In genomic region chr2:127256866-127257265, GRCh38 we compare ENCODE assay signal across 19 cellular contexts. TPM values are rescaled to one million over a fixed set of nuclear protein-coding genes. Genes with fewer than 3 reads are reported as not detected.
DNase-seq lines count a peak whose midpoint lies in the region; ATAC-seq and TF ChIP-seq lines count a peak whose summit lies in the region.
"Had no signal": no experiment of that assay in that cellular context is flagged by ENCODE, and none has a peak within 500 bp of the region (broad histone marks: within the 10 kb centered on the region; RNA-seq: fewer than 3 reads in every experiment).

No MANE protein-coding gene starts in this region.

- 66 to 72% (median 66%) methylated on average over 8 of the region's 8 CpGs for WGBS in psoas muscle, 3 donors

- no peaks in the 10 kb centered on the region for H3K9me3 Mint-ChIP-seq in activated naive CD8-positive, alpha-beta T cell treated with anti-CD3 and anti-CD28 coated beads, Interleukin-2, amount 10 ng/mL, durations not matched to agents 7 days and 5 days
- no peaks in the 10 kb centered on the region for H3K9me3 Mint-ChIP-seq in activated naive CD8-positive, alpha-beta T cell treated with anti-CD3 and anti-CD28 coated beads for 36 hours
- no peaks in the 10 kb centered on the region for H3K9me3 Mint-ChIP-seq in memory B cell
- no peaks in the 10 kb centered on the region for H3K9me3 Mint-ChIP-seq in stimulated activated naive B cell treated with anti-CD40 and anti-IgM and Interleukin-4, amounts not matched to agents 10 μg/mL and 1 μg/mL and 100 μg/mL, for 72 hours
- H3K9me3 Mint-ChIP-seq: H9, IgD-negative memory B cell had no signal

- H3K4me3 ChIP-seq in psoas muscle: no peak overlapping the region
- no peak overlapping the region for H3K4me3 ChIP-seq in vagina
- H3K4me3 ChIP-seq: BLaER1 treated with 17β-estradiol and CSF1 and Interleukin-3, amounts not matched to agents 10 nM and 100 nM had no signal

- TF ChIP-seq CTCF in psoas muscle (IDR thresholded peaks at IDR 0.05) (no peak), vagina (IDR thresholded peaks at IDR 0.05) (no peak)

- peaks cover 15% of the 10 kb centered on the region for H3K4me1 Mint-ChIP-seq in activated naive CD8-positive, alpha-beta T cell treated with anti-CD3 and anti-CD28 coated beads, Interleukin-2, amount 10 ng/mL, durations not matched to agents 7 days and 5 days
- peaks cover 7% of the 10 kb centered on the region for H3K4me1 Mint-ChIP-seq in activated naive CD8-positive, alpha-beta T cell treated with anti-CD3 and anti-CD28 coated beads for 36 hours
- no peaks in the 10 kb centered on the region for H3K4me1 Mint-ChIP-seq in memory B cell
- H3K4me1 Mint-ChIP-seq in stimulated activated naive B cell treated with anti-CD40 and anti-IgM and Interleukin-4, amounts not matched to agents 10 μg/mL and 1 μg/mL and 100 μg/mL, for 72 hours: no peaks in the 10 kb centered on the region

- POLR2A ChIA-PET in activated naive CD8-positive, alpha-beta T cell treated with anti-CD3 and anti-CD28 coated beads, Interleukin-2, amount 10 ng/mL, durations not matched to agents 7 days and 5 days (lab: Charles Lee): no interaction called here

- H3K27ac ChIP-seq in psoas muscle (no peak overlapping the region), vagina (no peak overlapping the region)
- H3K27ac ChIP-seq: BLaER1 treated with 17β-estradiol and CSF1 and Interleukin-3, amounts not matched to agents 10 nM and 100 nM had no signal

- H3K9me3 ChIP-seq in psoas muscle: no peaks in the 10 kb centered on the region
- no peaks in the 10 kb centered on the region for H3K9me3 ChIP-seq in vagina
- H3K9me3 ChIP-seq: BLaER1 treated with 17β-estradiol and CSF1 and Interleukin-3, amounts not matched to agents 10 nM and 100 nM; SK-N-SH had no signal

- no peak for TF ChIP-seq POLR2A in vagina (IDR thresholded peaks at IDR 0.05)

- peaks cover 26% of the 10 kb centered on the region for H3K36me3 Mint-ChIP-seq in activated naive CD8-positive, alpha-beta T cell treated with anti-CD3 and anti-CD28 coated beads, Interleukin-2, amount 10 ng/mL, durations not matched to agents 7 days and 5 days
- H3K36me3 Mint-ChIP-seq in activated naive CD8-positive, alpha-beta T cell treated with anti-CD3 and anti-CD28 coated beads for 36 hours: peaks cover 16% of the 10 kb centered on the region
- peaks cover 20% of the 10 kb centered on the region for H3K36me3 Mint-ChIP-seq in memory B cell
- peaks cover 37 to 62% of the 10 kb centered on the region in 2 donors for H3K36me3 Mint-ChIP-seq in stimulated activated naive B cell treated with anti-CD40 and anti-IgM and Interleukin-4, amounts not matched to agents 10 μg/mL and 1 μg/mL and 100 μg/mL, for 72 hours

- H3K4me3 Mint-ChIP-seq in activated naive CD8-positive, alpha-beta T cell treated with anti-CD3 and anti-CD28 coated beads, Interleukin-2, amount 10 ng/mL, durations not matched to agents 7 days and 5 days: no peak overlapping the region
- H3K4me3 Mint-ChIP-seq in activated naive CD8-positive, alpha-beta T cell treated with anti-CD3 and anti-CD28 coated beads for 36 hours: no peak overlapping the region
- no peak overlapping the region for H3K4me3 Mint-ChIP-seq in memory B cell
- H3K4me3 Mint-ChIP-seq in stimulated activated naive B cell treated with anti-CD40 and anti-IgM and Interleukin-4, amounts not matched to agents 10 μg/mL and 1 μg/mL and 100 μg/mL, for 72 hours: no peak overlapping the region
- H3K4me3 Mint-ChIP-seq: H9, IgD-negative memory B cell had no signal

- H3K27me3 Mint-ChIP-seq in activated naive CD8-positive, alpha-beta T cell treated with anti-CD3 and anti-CD28 coated beads, Interleukin-2, amount 10 ng/mL, durations not matched to agents 7 days and 5 days: no peaks in the 10 kb centered on the region
- H3K27me3 Mint-ChIP-seq in activated naive CD8-positive, alpha-beta T cell treated with anti-CD3 and anti-CD28 coated beads for 36 hours: no peaks in the 10 kb centered on the region
- no peaks in the 10 kb centered on the region for H3K27me3 Mint-ChIP-seq in memory B cell
- H3K27me3 Mint-ChIP-seq in stimulated activated naive B cell treated with anti-CD40 and anti-IgM and Interleukin-4, amounts not matched to agents 10 μg/mL and 1 μg/mL and 100 μg/mL, for 72 hours: no peaks in the 10 kb centered on the region
- H3K27me3 Mint-ChIP-seq: IgD-negative memory B cell had no signal

- no peak for ATAC-seq in activated naive CD8-positive, alpha-beta T cell treated with anti-CD3 and anti-CD28 coated beads, Interleukin-2, amount 10 ng/mL, durations not matched to agents 7 days and 5 days (ENCODE audit: low read depth)
- ATAC-seq in memory B cell (ENCODE audit: low read depth) (no peak), psoas muscle (no peak)
- no peak for ATAC-seq in stimulated activated naive B cell treated with anti-CD40 and anti-IgM and Interleukin-4, amounts not matched to agents 10 μg/mL and 1 μg/mL and 100 μg/mL, for 72 hours (replicated peaks)

- H3K27me3 ChIP-seq in psoas muscle (ENCODE audit: insufficient read depth in 3 of 3, low read length in 2 of 3) (no peaks in the 10 kb centered on the region), vagina (no peaks in the 10 kb centered on the region)
- H3K27me3 ChIP-seq: BLaER1 treated with 17β-estradiol and CSF1 and Interleukin-3, amounts not matched to agents 10 nM and 100 nM had no signal

- no peak for DNase-seq in activated naive CD8-positive, alpha-beta T cell treated with anti-CD3 and anti-CD28 coated beads, Interleukin-2, amount 10 ng/mL, durations not matched to agents 7 days and 5 days
- DNase-seq in activated naive CD8-positive, alpha-beta T cell treated with anti-CD3 and anti-CD28 coated beads for 36 hours: no peak
- DNase-seq in Kasumi-1 (lab: John Stamatoyannopoulos, UW): peak; percentile 69 to 71
- DNase-seq in memory B cell (ENCODE audit: low spot score in 2 of 2): no peak
- DNase-seq in stimulated activated naive B cell treated with anti-CD40 and anti-IgM and Interleukin-4, amounts not matched to agents 10 μg/mL and 1 μg/mL and 100 μg/mL, for 72 hours: no peak
- no peak for DNase-seq in psoas muscle
- DNase-seq in vagina (ENCODE audit: extremely low spot score in 2 of 2): no peak
- DNase-seq: DMS79; H9; NCI-H1105; NCI-H2081; NCI-H2171 treated with DMSO at 0.1 percent for 48 hours; NCI-H446; NCI-H526 treated with DMSO at 0.1 percent for 48 hours; NK-92 treated with Interleukin-12 subunit alpha and Interleukin-12 subunit beta, amount 100 ng/mL, for 24 hours; SHP77; SK-N-SH had no signal

- H3K36me3 ChIP-seq in psoas muscle (ENCODE audit: insufficient read depth in 1 of 2, low read depth in 1 of 2) (peaks cover 5 to 61% of the 10 kb centered on the region in 2 donors), vagina (peaks cover 2 to 43% of the 10 kb centered on the region in 2 donors)

- intact Hi-C loops in psoas muscle (cut with DNase I) (no loop called here), vagina (cut with DNase I) (no loop called here)

- H3K27ac Mint-ChIP-seq in activated naive CD8-positive, alpha-beta T cell treated with anti-CD3 and anti-CD28 coated beads, Interleukin-2, amount 10 ng/mL, durations not matched to agents 7 days and 5 days: peak overlapping the region; percentile 24
- H3K27ac Mint-ChIP-seq in activated naive CD8-positive, alpha-beta T cell treated with anti-CD3 and anti-CD28 coated beads for 36 hours: no peak overlapping the region
- H3K27ac Mint-ChIP-seq in memory B cell: peak overlapping the region; percentile 50
- peak overlapping the region; percentile 31 for H3K27ac Mint-ChIP-seq in stimulated activated naive B cell treated with anti-CD40 and anti-IgM and Interleukin-4, amounts not matched to agents 10 μg/mL and 1 μg/mL and 100 μg/mL, for 72 hours
- H3K27ac Mint-ChIP-seq: H9 had no signal

- H3K4me1 ChIP-seq in psoas muscle (no peaks in the 10 kb centered on the region), vagina (no peaks in the 10 kb centered on the region)

RNA-seq across cellular contexts. Expression of gene CYP27C1, which starts 36.8 kb away (rescaled TPM):
- total RNA-seq in activated naive CD8-positive, alpha-beta T cell treated with anti-CD3 and anti-CD28 coated beads, Interleukin-2, amount 10 ng/mL, durations not matched to agents 7 days and 5 days: not detected
- not detected for total RNA-seq in activated naive CD8-positive, alpha-beta T cell treated with anti-CD3 and anti-CD28 coated beads for 36 hours
- total RNA-seq in psoas muscle: under 1 TPM in 3 of 4 donors, not detected in 1; 0.10 to 0.21 (median 0.13) TPM
- polyA plus RNA-seq in psoas muscle: under 1 TPM; 0.01 to 0.21 (median 0.03) TPM
- total RNA-seq in vagina: 3.2 TPM
- polyA plus RNA-seq: IgD-negative memory B cell, SK-N-SH had no signal

RNA-seq across cellular contexts. Expression of gene ERCC3, which starts 37.1 kb away (rescaled TPM):
- 10 to 100 TPM; 60.6 to 64.8 TPM for total RNA-seq in activated naive CD8-positive, alpha-beta T cell treated with anti-CD3 and anti-CD28 coated beads, Interleukin-2, amount 10 ng/mL, durations not matched to agents 7 days and 5 days
- 10 to 100 TPM; 51.7 to 53.2 TPM for total RNA-seq in activated naive CD8-positive, alpha-beta T cell treated with anti-CD3 and anti-CD28 coated beads for 36 hours
- 10 to 100 TPM; 28.2 to 31.2 (median 29.2) TPM for total RNA-seq in psoas muscle
- 10 to 100 TPM; 22.2 to 54.9 (median 27.2) TPM for polyA plus RNA-seq in psoas muscle
- 68.3 TPM for total RNA-seq in vagina

Comparison
In these comparisons a context has a peak if more than half of its experiments do, and no peak if none do; other contexts are left out.
1. DNase-seq: peak in Kasumi-1 (2 of 2); none in activated naive CD8-positive, alpha-beta T cell treated with anti-CD3 and anti-CD28 coated beads, Interleukin-2, amount 10 ng/mL, durations not matched to agents 7 days and 5 days (single experiment), activated naive CD8-positive, alpha-beta T cell treated with anti-CD3 and anti-CD28 coated beads for 36 hours (single experiment), memory B cell (0 of 2), stimulated activated naive B cell treated with anti-CD40 and anti-IgM and Interleukin-4, amounts not matched to agents 10 μg/mL and 1 μg/mL and 100 μg/mL, for 72 hours (single experiment), psoas muscle (0 of 2) and vagina (0 of 2).